ENCODE assay signal across 8 cellular contexts in genomic region chr3:47370887-47371697, GRCh38. TPM values are rescaled to one million over a fixed set of nuclear protein-coding genes. Genes with fewer than 3 reads are reported as not detected.
DNase-seq lines count a peak whose midpoint lies in the region; ATAC-seq and TF ChIP-seq lines count a peak whose summit lies in the region.

No MANE protein-coding gene starts in this region.

- intact Hi-C loops in MCF 10A (cut with micrococcal nuclease) = loop anchor here (2.0 kb wide), 1 partner anchor 666 kb away; no protein-coding TSS in a partner anchor
- intact Hi-C loops in breast epithelium (cut with DNase I; ENCODE audit: low total_unique reads) = no loop called here

- TF ChIP-seq POLR2A in breast epithelium (IDR thresholded peaks at IDR 0.05) = no peak

- H3K4me3 Mint-ChIP-seq in MCF 10A (ENCODE audit: unreplicated experiment) (no peak overlapping the region), glutamatergic neuron (ENCODE audit: unreplicated experiment) (no peak overlapping the region)

- H3K27ac Mint-ChIP-seq in MCF 10A (ENCODE audit: low read depth, unreplicated experiment) (no peak overlapping the region), glutamatergic neuron (ENCODE audit: unreplicated experiment) (no peak overlapping the region)

- peaks cover 0 to 8% of the 10 kb centered on the region in 2 donors for H3K27me3 ChIP-seq in breast epithelium

- H3K4me1 ChIP-seq in breast epithelium = no peaks in the 10 kb centered on the region

- no TSS peak for BruUV-seq in MCF 10A (replicated peaks; lab: Mats Ljungman, UMichigan)

- H3K27me3 Mint-ChIP-seq in MCF 10A (ENCODE audit: insufficient read depth, unreplicated experiment) (peaks cover 12% of the 10 kb centered on the region), glutamatergic neuron (ENCODE audit: unreplicated experiment) (peaks cover 6% of the 10 kb centered on the region)

- ATAC-seq in GM19328 (IDR thresholded peaks at IDR 0.05; ENCODE audit: unreplicated experiment) = no peak

- H3K36me3 ChIP-seq in breast epithelium = no peaks in the 10 kb centered on the region

- peak; percentile 27 for DNase-seq in MCF 10A (ENCODE audit: unreplicated experiment)
- DNase-seq in breast epithelium (ENCODE audit: low spot score in 2 of 2) = no peak
- peak; percentile 33 to 52 for DNase-seq in activated CD4-positive, alpha-beta T cell treated with anti-CD3 and anti-CD28 coated beads, Interleukin-2, amount 50 U/mL, for 48 hours
- DNase-seq in glutamatergic neuron = no peak
- peak; percentile 11 for DNase-seq in stimulated activated naive CD4-positive, alpha-beta T cell treated with Interleukin-2 at 50 U/mL for 16 hours (lab: John Stamatoyannopoulos, UW)
- no peak for DNase-seq in mucosa of gallbladder (ENCODE audit: low spot score)
- no peak for DNase-seq in NCI-H510A treated with DMSO at 0.1 percent for 48 hours (lab: John Stamatoyannopoulos, UW)

- H3K4me1 Mint-ChIP-seq in MCF 10A (ENCODE audit: insufficient read depth, unreplicated experiment) (no peaks in the 10 kb centered on the region), glutamatergic neuron (ENCODE audit: low read depth, unreplicated experiment) (no peaks in the 10 kb centered on the region)

- no peak overlapping the region for H3K4me3 ChIP-seq in breast epithelium

- H3K9me3 ChIP-seq in breast epithelium = no peaks in the 10 kb centered on the region

- CTCF ChIA-PET in MCF 10A (lab: Yijun Ruan, JAX) = interaction anchor here (0.6 to 2.0 kb wide), 10 partner anchors 9 to 666 kb away, joined by 3 to 7 read pairs (median 3); partner anchors contain the start of genes KIF9, KLHL18 and PTPN23

- TF ChIP-seq CTCF in MCF 10A (IDR thresholded peaks at IDR 0.05; ENCODE audit: unreplicated experiment) (peak; percentile 57), breast epithelium (IDR thresholded peaks at IDR 0.05) (no peak), glutamatergic neuron (IDR thresholded peaks at IDR 0.05; ENCODE audit: partially characterized antibody, unreplicated experiment) (peak; percentile 23)

- H3K27ac ChIP-seq in breast epithelium = no peak overlapping the region

- H3K9me3 Mint-ChIP-seq in MCF 10A (ENCODE audit: unreplicated experiment) (no peaks in the 10 kb centered on the region), glutamatergic neuron (ENCODE audit: unreplicated experiment) (peaks cover 2% of the 10 kb centered on the region)

- H3K36me3 Mint-ChIP-seq in MCF 10A (ENCODE audit: insufficient read depth, unreplicated experiment) (no peaks in the 10 kb centered on the region), glutamatergic neuron (ENCODE audit: unreplicated experiment) (no peaks in the 10 kb centered on the region)

- POLR2A ChIA-PET in MCF 10A (lab: Yijun Ruan, JAX) = interaction anchor here (1.9 kb wide), 1 partner anchor 10 kb away, joined by 5 read pairs; the partner anchor contains the start of gene PTPN23

RNA-seq across cellular contexts. Expression of gene PTPN23, which starts 9.7 kb away (rescaled TPM):
- total RNA-seq in MCF 10A (2022) (44.5 and 46.9 TPM in 2 replicates), breast epithelium (10 to 100 TPM; 14.3 to 23.3 (median 18.4) TPM), glutamatergic neuron (ENCODE audit: unreplicated experiment) (71.0 TPM), mucosa of gallbladder (58.2 TPM)

Comparison
In these comparisons a context has a peak if more than half of its experiments do, and no peak if none do; other contexts are left out.
1. DNase-seq: peak in MCF 10A (single experiment), activated CD4-positive, alpha-beta T cell treated with anti-CD3 and anti-CD28 coated beads, Interleukin-2, amount 50 U/mL, for 48 hours (2 of 2) and stimulated activated naive CD4-positive, alpha-beta T cell treated with Interleukin-2 at 50 U/mL for 16 hours (single experiment); none in breast epithelium (0 of 2), glutamatergic neuron (single experiment), mucosa of gallbladder (single experiment) and NCI-H510A treated with DMSO at 0.1 percent for 48 hours (single experiment).
2. CTCF ChIP-seq: peak in MCF 10A (single experiment) and glutamatergic neuron (single experiment); none in breast epithelium (0 of 3).